ENCODE assay signal across 20 cellular contexts in the genomic region with DNA sequence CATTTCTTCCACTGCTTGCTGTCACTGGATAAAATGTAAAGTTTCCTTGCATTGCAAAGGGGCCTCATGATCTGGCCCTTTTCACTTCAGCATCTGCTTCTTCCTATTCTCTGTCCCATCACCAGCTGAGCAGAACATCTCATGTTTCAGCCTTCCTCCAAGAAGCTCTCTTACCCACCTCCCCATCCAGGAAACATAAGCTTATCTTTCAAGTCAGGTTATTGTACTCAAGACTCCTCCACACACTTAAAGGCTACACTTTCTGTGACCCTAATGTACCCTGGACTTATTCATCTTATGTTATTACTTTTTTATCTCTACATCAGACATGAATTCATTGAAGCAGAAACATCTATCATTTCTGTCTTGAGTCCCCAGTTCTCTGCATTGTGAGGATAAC.
"Had no signal": no experiment of that assay in that cellular context is flagged by ENCODE, and none has a peak within 500 bp of the region (broad histone marks: within the 10 kb centered on the region; RNA-seq: fewer than 3 reads in every experiment).

No MANE protein-coding gene starts in this region.

- H2AFZ ChIP-seq: hepatocyte, parathyroid adenoma had no signal

- H3K4me3 ChIP-seq: hepatocyte, psoas muscle, right lobe of liver, stomach, thoracic aorta, transverse colon had no signal

- H3K9me3 ChIP-seq: psoas muscle, right lobe of liver, stomach, thoracic aorta, transverse colon had no signal

- H3K36me3 ChIP-seq: right lobe of liver, stomach, thoracic aorta, transverse colon had no signal

- DNase-seq: cortex of kidney; dorsolateral prefrontal cortex; effector CD8-positive, alpha-beta T cell; foreskin melanocyte; head of caudate nucleus; left colon; mesendoderm; naive B cell; psoas muscle; retina; right lobe of liver; stimulated activated CD4-positive, alpha-beta T cell treated with anti-CD3 and anti-CD28 coated beads, Interleukin-2, amount 100 ng/mL, for 24 hours; stimulated activated CD4-positive, alpha-beta T cell treated with anti-CD3 and anti-CD28 coated beads, Interleukin-4, amount 100 ng/mL, for 4 hours; stimulated activated naive CD4-positive, alpha-beta T cell; stomach; substantia nigra; transverse colon had no signal

- H3K27me3 ChIP-seq: dorsolateral prefrontal cortex, hepatocyte, right lobe of liver, stomach, transverse colon had no signal

- ATAC-seq: left colon, psoas muscle, right lobe of liver had no signal

- H3K4me2 ChIP-seq: hepatocyte had no signal

- H3K79me2 ChIP-seq: hepatocyte, parathyroid adenoma had no signal

- H3K9ac ChIP-seq: parathyroid adenoma had no signal

- H3K4me1 ChIP-seq: parathyroid adenoma, psoas muscle, right lobe of liver, stomach, transverse colon had no signal

- H3K27ac ChIP-seq: hepatocyte, parathyroid adenoma, psoas muscle, right lobe of liver, stomach, thoracic aorta, transverse colon had no signal
